Comparison of ENCODE assay signal across 1 cellular context in genomic region chr2:74944987-74945782, GRCh38.
TF ChIP-seq lines count a peak whose summit lies in the region.

No MANE protein-coding gene starts in this region.

TF ChIP-seq in GM12878, 131 proteins besides CTCF, POLR2A, EP300 and RAD21 (continued from another document):
- TF ChIP-seq POU2F2 (IDR thresholded peaks at IDR 0.05; ENCODE audit: borderline replicate concordance, low read depth, low read length) = peak; percentile 56; the same call in 1 of the 3 replicates
- TF ChIP-seq CHD2 (IDR thresholded peaks at IDR 0.05; ENCODE audit: borderline replicate concordance, low read depth, low read length) = no peak
- no peak for TF ChIP-seq NR2C2 (IDR thresholded peaks at IDR 0.05; ENCODE audit: borderline replicate concordance, control insufficient read depth, insufficient read length, low read depth)
- TF ChIP-seq ZBTB33 (IDR thresholded peaks at IDR 0.05) = no peak
- no peak for TF ChIP-seq STAT3 (IDR thresholded peaks at IDR 0.05; ENCODE audit: low read depth, low read length)
- no peak for TF ChIP-seq LARP7 (IDR thresholded peaks at IDR 0.05)
- peak; percentile 38; the same call in 1 of the 2 replicates for TF ChIP-seq MLLT1 (IDR thresholded peaks at IDR 0.05)
- peak; percentile 86 for TF ChIP-seq CREM (IDR thresholded peaks at IDR 0.05; ENCODE audit: low read depth)
- no peak for TF ChIP-seq ZBTB40 (IDR thresholded peaks at IDR 0.05; ENCODE audit: borderline replicate concordance)
- TF ChIP-seq FOXM1 (IDR thresholded peaks at IDR 0.05; ENCODE audit: low read depth, low read length) = peak; percentile 64; the same call in 1 of the 2 replicates
- peak; percentile 74 for TF ChIP-seq NBN (IDR thresholded peaks at IDR 0.05)
- TF ChIP-seq SMAD5 (IDR thresholded peaks at IDR 0.05; ENCODE audit: low read depth) = no peak
- TF ChIP-seq CHD4 (IDR thresholded peaks at IDR 0.05) = no peak
- no peak for TF ChIP-seq ZNF687 (IDR thresholded peaks at IDR 0.05)
- TF ChIP-seq GABPA (IDR thresholded peaks at IDR 0.05; ENCODE audit: low read depth) = no peak
- no peak for TF ChIP-seq REST (IDR thresholded peaks at IDR 0.05; ENCODE audit: low read depth, low read length)
- no peak for TF ChIP-seq TCF7 (IDR thresholded peaks at IDR 0.05; ENCODE audit: borderline replicate concordance)
- no peak for TF ChIP-seq ZBED1 (IDR thresholded peaks at IDR 0.05; ENCODE audit: borderline replicate concordance)
- TF ChIP-seq ZSCAN29 (IDR thresholded peaks at IDR 0.05) = no peak
- peak; percentile 96 for TF ChIP-seq ATF2 (IDR thresholded peaks at IDR 0.05; ENCODE audit: low read length)
- TF ChIP-seq NFIC (IDR thresholded peaks at IDR 0.05; ENCODE audit: low read depth, low read length) = peak; percentile 90
- TF ChIP-seq CBX3 (IDR thresholded peaks at IDR 0.05; ENCODE audit: borderline replicate concordance, low read depth) = no peak
- TF ChIP-seq KLF5 (IDR thresholded peaks at IDR 0.05; ENCODE audit: partially characterized antibody) = no peak
- no peak for TF ChIP-seq WRNIP1 (IDR thresholded peaks at IDR 0.05; ENCODE audit: borderline replicate concordance, low read depth, low read length)
- no peak for TF ChIP-seq POLR2AphosphoS2 (IDR thresholded peaks at IDR 0.05; ENCODE audit: low read depth, low read length)
- no peak for TF ChIP-seq MYC (IDR thresholded peaks at IDR 0.05; ENCODE audit: insufficient read depth, insufficient read length, insufficient replicate concordance, low read length, severe bottlenecking)
- TF ChIP-seq SUPT20H (IDR thresholded peaks at IDR 0.05; ENCODE audit: borderline replicate concordance, control insufficient read depth, low read depth, low read length) = no peak
- TF ChIP-seq ETV6 (conservative IDR thresholded peaks at IDR 0.05 in 1 of 2, IDR thresholded peaks at IDR 0.05 in 1 of 2; ENCODE audit: borderline replicate concordance in 1 of 2, low read depth in 1 of 2) = no peak
